ENCODE assay signal across 8 cellular contexts in genomic region chr19:10095622-10095947, GRCh38. TPM values are rescaled to one million over a fixed set of nuclear protein-coding genes. Genes with fewer than 3 reads are reported as not detected.
A peak's percentile ranks its signal among the peaks of the same experiment; 100 is the strongest.
DNase-seq lines count a peak whose midpoint lies in the region; ATAC-seq and TF ChIP-seq lines count a peak whose summit lies in the region.

No MANE protein-coding gene starts in this region.

- POLR2A ChIA-PET in activated CD8-positive, alpha-beta T cell treated with anti-CD3 and anti-CD28 coated beads, Interleukin-2, amount 10 ng/mL, durations not matched to agents 7 days and 5 days (lab: Charles Lee): interaction anchor here (0.5 to 3.5 kb wide), 7 partner anchors 10 to 269 kb away, joined by 4 to 29 read pairs (median 6); partner anchors contain the start of genes P2RY11 and PPAN
- POLR2A ChIA-PET in activated CD8-positive, alpha-beta T cell treated with anti-CD3 and anti-CD28 coated beads for 36 hours (lab: Charles Lee): interaction anchor here (1.1 to 27.0 kb wide), 4 partner anchors 19 to 170 kb away, joined by 3 to 521 read pairs (median 4); partner anchors contain the start of genes DNMT1, EIF3G, P2RY11 and PPAN
- POLR2A ChIA-PET in activated CD4-positive, alpha-beta memory T cell treated with anti-CD3 and anti-CD28 coated beads for 36 hours (lab: Charles Lee): interaction anchor here (0.8 to 5.7 kb wide), 5 partner anchors 10 to 99 kb away, joined by 4 to 75 read pairs (median 14); partner anchors contain the start of genes DNMT1, P2RY11 and PPAN

- DNase-seq in activated CD8-positive, alpha-beta T cell treated with anti-CD3 and anti-CD28 coated beads, Interleukin-2, amount 10 ng/mL, durations not matched to agents 7 days and 5 days: no peak
- DNase-seq in activated CD8-positive, alpha-beta T cell treated with anti-CD3 and anti-CD28 coated beads for 36 hours: no peak
- DNase-seq in activated CD4-positive, alpha-beta memory T cell treated with anti-CD3 and anti-CD28 coated beads for 36 hours: no peak
- DNase-seq in right lobe of liver (no peak), suprapubic skin (ENCODE audit: low spot score in 2 of 2) (no peak), NCI-H1436 (lab: John Stamatoyannopoulos, UW) (no peak), endothelial cell (ENCODE audit: low spot score) (no peak)

- TF ChIP-seq POLR2A in right lobe of liver (IDR thresholded peaks at IDR 0.05): no peak
- no peak for TF ChIP-seq POLR2A in suprapubic skin (IDR thresholded peaks at IDR 0.05)

- intact Hi-C loops in activated CD8-positive, alpha-beta T cell treated with anti-CD3 and anti-CD28 coated beads for 36 hours (cut with micrococcal nuclease): no loop called here
- intact Hi-C loops in activated CD4-positive, alpha-beta memory T cell treated with anti-CD3 and anti-CD28 coated beads for 36 hours (cut with micrococcal nuclease): no loop called here
- intact Hi-C loops in right lobe of liver (cut with DNase I): no loop called here

- H3K27ac Mint-ChIP-seq in activated CD8-positive, alpha-beta T cell treated with anti-CD3 and anti-CD28 coated beads, Interleukin-2, amount 10 ng/mL, durations not matched to agents 7 days and 5 days: peak overlapping the region; percentile 14
- no peak overlapping the region for H3K27ac Mint-ChIP-seq in activated CD8-positive, alpha-beta T cell treated with anti-CD3 and anti-CD28 coated beads for 36 hours
- peak overlapping the region; percentile 23 for H3K27ac Mint-ChIP-seq in activated CD4-positive, alpha-beta memory T cell treated with anti-CD3 and anti-CD28 coated beads for 36 hours
- no peak overlapping the region for H3K27ac Mint-ChIP-seq in endothelial cell (ENCODE audit: unreplicated experiment)

- peak overlapping the region; percentile 50 for H3K4me3 Mint-ChIP-seq in activated CD8-positive, alpha-beta T cell treated with anti-CD3 and anti-CD28 coated beads, Interleukin-2, amount 10 ng/mL, durations not matched to agents 7 days and 5 days
- H3K4me3 Mint-ChIP-seq in activated CD8-positive, alpha-beta T cell treated with anti-CD3 and anti-CD28 coated beads for 36 hours: no peak overlapping the region
- H3K4me3 Mint-ChIP-seq in activated CD4-positive, alpha-beta memory T cell treated with anti-CD3 and anti-CD28 coated beads for 36 hours: no peak overlapping the region
- no peak overlapping the region for H3K4me3 Mint-ChIP-seq in endothelial cell (ENCODE audit: unreplicated experiment)

- H3K9me3 ChIP-seq in right lobe of liver (no peaks in the 10 kb centered on the region), suprapubic skin (no peaks in the 10 kb centered on the region)

- TF ChIP-seq EP300 in suprapubic skin (IDR thresholded peaks at IDR 0.05): no peak

- H3K27ac ChIP-seq in right lobe of liver: peak overlapping the region; percentile 48 to 74 (median 63)
- H3K27ac ChIP-seq in suprapubic skin: peak overlapping the region; percentile 76

- peaks cover 5 to 18% (median 6%) of the 10 kb centered on the region in 4 donors for H3K36me3 ChIP-seq in right lobe of liver
- peaks cover 20% of the 10 kb centered on the region for H3K36me3 ChIP-seq in suprapubic skin

- peaks cover 42% of the 10 kb centered on the region for H3K4me1 Mint-ChIP-seq in activated CD8-positive, alpha-beta T cell treated with anti-CD3 and anti-CD28 coated beads, Interleukin-2, amount 10 ng/mL, durations not matched to agents 7 days and 5 days (ENCODE audit: low read depth)
- H3K4me1 Mint-ChIP-seq in activated CD8-positive, alpha-beta T cell treated with anti-CD3 and anti-CD28 coated beads for 36 hours (ENCODE audit: low read depth): peaks cover 19% of the 10 kb centered on the region
- H3K4me1 Mint-ChIP-seq in activated CD4-positive, alpha-beta memory T cell treated with anti-CD3 and anti-CD28 coated beads for 36 hours (ENCODE audit: low read depth): peaks cover 31% of the 10 kb centered on the region
- no peaks in the 10 kb centered on the region for H3K4me1 Mint-ChIP-seq in endothelial cell (ENCODE audit: unreplicated experiment)

- no peaks in the 10 kb centered on the region for H3K27me3 Mint-ChIP-seq in activated CD8-positive, alpha-beta T cell treated with anti-CD3 and anti-CD28 coated beads, Interleukin-2, amount 10 ng/mL, durations not matched to agents 7 days and 5 days (ENCODE audit: low read depth)
- H3K27me3 Mint-ChIP-seq in activated CD8-positive, alpha-beta T cell treated with anti-CD3 and anti-CD28 coated beads for 36 hours: no peaks in the 10 kb centered on the region
- H3K27me3 Mint-ChIP-seq in activated CD4-positive, alpha-beta memory T cell treated with anti-CD3 and anti-CD28 coated beads for 36 hours: no peaks in the 10 kb centered on the region
- H3K27me3 Mint-ChIP-seq in endothelial cell (ENCODE audit: unreplicated experiment): peaks cover 8% of the 10 kb centered on the region

- ATAC-seq in activated CD8-positive, alpha-beta T cell treated with anti-CD3 and anti-CD28 coated beads, Interleukin-2, amount 10 ng/mL, durations not matched to agents 7 days and 5 days: no peak
- ATAC-seq in activated CD8-positive, alpha-beta T cell treated with anti-CD3 and anti-CD28 coated beads for 36 hours: no peak
- ATAC-seq in right lobe of liver (no peak), HG03108 (IDR thresholded peaks at IDR 0.05; ENCODE audit: unreplicated experiment) (no peak)

- peak overlapping the region; percentile 30 to 45 (median 39) for H3K4me3 ChIP-seq in right lobe of liver
- H3K4me3 ChIP-seq in suprapubic skin: peak overlapping the region; percentile 56

- no peak for TF ChIP-seq CTCF in activated CD8-positive, alpha-beta T cell treated with anti-CD3 and anti-CD28 coated beads for 36 hours (IDR thresholded peaks at IDR 0.05)
- no peak for TF ChIP-seq CTCF in right lobe of liver (IDR thresholded peaks at IDR 0.05)
- no peak for TF ChIP-seq CTCF in suprapubic skin (IDR thresholded peaks at IDR 0.05)
- no peak for TF ChIP-seq CTCF in endothelial cell (IDR thresholded peaks at IDR 0.05; ENCODE audit: unreplicated experiment)

- peaks cover 0 to 39% (median 17%) of the 10 kb centered on the region in 4 donors for H3K4me1 ChIP-seq in right lobe of liver
- H3K4me1 ChIP-seq in suprapubic skin: peaks cover 16% of the 10 kb centered on the region

- no peaks in the 10 kb centered on the region for H3K27me3 ChIP-seq in right lobe of liver
- no peaks in the 10 kb centered on the region for H3K27me3 ChIP-seq in suprapubic skin

- H3K9me3 Mint-ChIP-seq in activated CD8-positive, alpha-beta T cell treated with anti-CD3 and anti-CD28 coated beads, Interleukin-2, amount 10 ng/mL, durations not matched to agents 7 days and 5 days (ENCODE audit: insufficient read depth): no peaks in the 10 kb centered on the region
- H3K9me3 Mint-ChIP-seq in activated CD8-positive, alpha-beta T cell treated with anti-CD3 and anti-CD28 coated beads for 36 hours: no peaks in the 10 kb centered on the region
- H3K9me3 Mint-ChIP-seq in activated CD4-positive, alpha-beta memory T cell treated with anti-CD3 and anti-CD28 coated beads for 36 hours: no peaks in the 10 kb centered on the region
- no peaks in the 10 kb centered on the region for H3K9me3 Mint-ChIP-seq in endothelial cell (ENCODE audit: unreplicated experiment)

- WGBS in right lobe of liver (ENCODE audit: insufficient coverage, low coverage, low lambda C conversion rate, missing lambda C conversion rate): 15% methylated on average over 5 of the region's 7 CpGs
- WGBS in suprapubic skin: 26% methylated on average over 7 of the region's 7 CpGs

- H3K36me3 Mint-ChIP-seq in activated CD8-positive, alpha-beta T cell treated with anti-CD3 and anti-CD28 coated beads, Interleukin-2, amount 10 ng/mL, durations not matched to agents 7 days and 5 days (ENCODE audit: low read depth): peaks cover 37% of the 10 kb centered on the region
- H3K36me3 Mint-ChIP-seq in activated CD8-positive, alpha-beta T cell treated with anti-CD3 and anti-CD28 coated beads for 36 hours (ENCODE audit: low read depth): peaks cover 45% of the 10 kb centered on the region
- peaks cover 26% of the 10 kb centered on the region for H3K36me3 Mint-ChIP-seq in activated CD4-positive, alpha-beta memory T cell treated with anti-CD3 and anti-CD28 coated beads for 36 hours
- peaks cover 14% of the 10 kb centered on the region for H3K36me3 Mint-ChIP-seq in endothelial cell (ENCODE audit: low read depth, unreplicated experiment)

- CTCF ChIA-PET in activated CD8-positive, alpha-beta T cell treated with anti-CD3 and anti-CD28 coated beads, Interleukin-2, amount 10 ng/mL, durations not matched to agents 7 days and 5 days (lab: Charles Lee): interaction anchor here (0.7 to 6.2 kb wide), 7 partner anchors 14 to 175 kb away, joined by 3 to 135 read pairs (median 4); partner anchors contain the start of genes ICAM1, P2RY11 and PPAN
- CTCF ChIA-PET in activated CD8-positive, alpha-beta T cell treated with anti-CD3 and anti-CD28 coated beads for 36 hours (lab: Charles Lee): interaction anchor here (1.2 to 10.2 kb wide), 5 partner anchors 12 to 115 kb away, joined by 3 to 128 read pairs (median 12); partner anchors contain the start of genes EIF3G, P2RY11 and PPAN
- CTCF ChIA-PET in activated CD4-positive, alpha-beta memory T cell treated with anti-CD3 and anti-CD28 coated beads for 36 hours (lab: Charles Lee): interaction anchor here (1.1 to 5.4 kb wide), 9 partner anchors 9 to 164 kb away, joined by 3 to 96 read pairs (median 7); partner anchors contain the start of genes P2RY11 and PPAN

RNA-seq across cellular contexts. Expression of gene ANGPTL6, which starts 6.9 kb away (rescaled TPM):
- total RNA-seq in activated CD8-positive, alpha-beta T cell treated with anti-CD3 and anti-CD28 coated beads, Interleukin-2, amount 10 ng/mL, durations not matched to agents 7 days and 5 days: 1 to 10 TPM; 3.7 to 3.9 TPM
- total RNA-seq in activated CD8-positive, alpha-beta T cell treated with anti-CD3 and anti-CD28 coated beads for 36 hours: 10 to 100 TPM; 11.8 to 12.0 TPM
- total RNA-seq in activated CD4-positive, alpha-beta memory T cell treated with anti-CD3 and anti-CD28 coated beads for 36 hours: 10 to 100 TPM; 11.8 to 12.4 TPM
- total RNA-seq in right lobe of liver: 10 to 100 TPM; 12.6 to 18.6 (median 15.0) TPM
- 1 to 10 TPM in 1 of 4 donors, under 1 TPM in 2, not detected in 1; 0.38 to 1.1 (median 0.42) TPM for total RNA-seq in suprapubic skin
- 0.36 TPM for total RNA-seq in endothelial cell (ENCODE audit: unreplicated experiment)

RNA-seq across cellular contexts. Expression of gene SHFL, which starts 9.5 kb away (rescaled TPM):
- total RNA-seq in activated CD8-positive, alpha-beta T cell treated with anti-CD3 and anti-CD28 coated beads, Interleukin-2, amount 10 ng/mL, durations not matched to agents 7 days and 5 days: 10 to 100 TPM; 81.2 to 89.5 TPM
- total RNA-seq in activated CD8-positive, alpha-beta T cell treated with anti-CD3 and anti-CD28 coated beads for 36 hours: 10 to 100 TPM; 45.6 to 49.5 TPM
- 10 to 100 TPM; 53.5 to 62.9 TPM for total RNA-seq in activated CD4-positive, alpha-beta memory T cell treated with anti-CD3 and anti-CD28 coated beads for 36 hours
- total RNA-seq in right lobe of liver: 100 to 1,000 TPM in 1 of 6 experiments, 10 to 100 TPM in 5; 68.5 to 119 (median 88.9) TPM
- total RNA-seq in suprapubic skin: 10 to 100 TPM; 11.8 to 26.7 (median 22.3) TPM
- total RNA-seq in endothelial cell (ENCODE audit: unreplicated experiment): 9.2 TPM

RNA-seq across cellular contexts. Expression of gene PPAN, which starts 10.6 kb away (rescaled TPM):
- total RNA-seq in activated CD8-positive, alpha-beta T cell treated with anti-CD3 and anti-CD28 coated beads, Interleukin-2, amount 10 ng/mL, durations not matched to agents 7 days and 5 days: 100 to 1,000 TPM; 107 to 121 TPM
- 100 to 1,000 TPM; 165 to 171 TPM for total RNA-seq in activated CD8-positive, alpha-beta T cell treated with anti-CD3 and anti-CD28 coated beads for 36 hours
- 100 to 1,000 TPM in 1 of 2 experiments, 10 to 100 TPM in 1; 99.2 to 107 TPM for total RNA-seq in activated CD4-positive, alpha-beta memory T cell treated with anti-CD3 and anti-CD28 coated beads for 36 hours
- total RNA-seq in right lobe of liver (10 to 100 TPM; 11.2 to 19.9 (median 18.4) TPM), suprapubic skin (10 to 100 TPM; 41.9 to 55.1 (median 46.8) TPM), endothelial cell (ENCODE audit: unreplicated experiment) (39.6 TPM)

RNA-seq across cellular contexts. Expression of gene P2RY11, which starts 15.9 kb away (rescaled TPM):
- total RNA-seq in activated CD8-positive, alpha-beta T cell treated with anti-CD3 and anti-CD28 coated beads, Interleukin-2, amount 10 ng/mL, durations not matched to agents 7 days and 5 days: 10 to 100 TPM; 50.4 to 53.6 TPM
- total RNA-seq in activated CD8-positive, alpha-beta T cell treated with anti-CD3 and anti-CD28 coated beads for 36 hours: 10 to 100 TPM; 59.0 to 62.1 TPM
- total RNA-seq in activated CD4-positive, alpha-beta memory T cell treated with anti-CD3 and anti-CD28 coated beads for 36 hours: 10 to 100 TPM; 28.4 to 29.6 TPM
- total RNA-seq in right lobe of liver (1 to 10 TPM; 2.9 to 6.8 (median 5.0) TPM), suprapubic skin (10 to 100 TPM; 16.4 to 32.9 (median 19.9) TPM), endothelial cell (ENCODE audit: unreplicated experiment) (16.3 TPM)

RNA-seq across cellular contexts. Expression of gene EIF3G, which starts 24.1 kb away (rescaled TPM):
- total RNA-seq in activated CD8-positive, alpha-beta T cell treated with anti-CD3 and anti-CD28 coated beads, Interleukin-2, amount 10 ng/mL, durations not matched to agents 7 days and 5 days: 100 to 1,000 TPM; 229 to 241 TPM
- 100 to 1,000 TPM; 275 to 286 TPM for total RNA-seq in activated CD8-positive, alpha-beta T cell treated with anti-CD3 and anti-CD28 coated beads for 36 hours
- 100 to 1,000 TPM; 218 to 245 TPM for total RNA-seq in activated CD4-positive, alpha-beta memory T cell treated with anti-CD3 and anti-CD28 coated beads for 36 hours
- total RNA-seq in right lobe of liver (100 to 1,000 TPM in 2 of 6 experiments, 10 to 100 TPM in 4; 68.5 to 142 (median 81.4) TPM), suprapubic skin (100 to 1,000 TPM; 211 to 315 (median 225) TPM), endothelial cell (ENCODE audit: unreplicated experiment) (286 TPM)

Comparison
In these comparisons a context has a peak if more than half of its experiments do, and no peak if none do; other contexts are left out.
1. H3K27ac Mint-ChIP-seq: peak in activated CD8-positive, alpha-beta T cell treated with anti-CD3 and anti-CD28 coated beads, Interleukin-2, amount 10 ng/mL, durations not matched to agents 7 days and 5 days (single experiment) and activated CD4-positive, alpha-beta memory T cell treated with anti-CD3 and anti-CD28 coated beads for 36 hours (single experiment); none in activated CD8-positive, alpha-beta T cell treated with anti-CD3 and anti-CD28 coated beads for 36 hours (single experiment) and endothelial cell (single experiment).